ENCODE assay signal across 8 cellular contexts in genomic region chr19:13163609-13164364, GRCh38. TPM values are rescaled to one million over a fixed set of nuclear protein-coding genes. Genes with fewer than 3 reads are reported as not detected.
DNase-seq lines count a peak whose midpoint lies in the region; ATAC-seq and TF ChIP-seq lines count a peak whose summit lies in the region.

No MANE protein-coding gene starts in this region.

- 8% methylated on average over 20 of the region's 20 CpGs for WGBS in right cardiac atrium
- WGBS in psoas muscle, 3 donors: 10 to 27% (median 16%) methylated on average over 19 to 20 of the region's 20 CpGs

- H3K27ac ChIP-seq in BLaER1 treated with 17β-estradiol and CSF1 and Interleukin-3, amounts not matched to agents 10 nM and 100 nM: peak overlapping the region; percentile 90 to 100 (median 97)
- H3K27ac ChIP-seq in ascending aorta: peak overlapping the region; percentile 95 to 96
- peak overlapping the region; percentile 94 for H3K27ac ChIP-seq in right cardiac atrium (ENCODE audit: low read length)
- H3K27ac ChIP-seq in psoas muscle: peak overlapping the region; percentile 81

- H4K20me1 ChIP-seq in BLaER1 treated with 17β-estradiol and CSF1 and Interleukin-3, amounts not matched to agents 10 nM and 100 nM: no peaks in the 10 kb centered on the region

- peak overlapping the region; percentile 88 to 99 (median 97) for H3K4me2 ChIP-seq in BLaER1 treated with 17β-estradiol and CSF1 and Interleukin-3, amounts not matched to agents 10 nM and 100 nM

- H3K9me3 ChIP-seq in BLaER1 treated with 17β-estradiol and CSF1 and Interleukin-3, amounts not matched to agents 10 nM and 100 nM (replicated peaks in 1 of 11): no peaks in the 10 kb centered on the region
- H3K9me3 ChIP-seq in ascending aorta: no peaks in the 10 kb centered on the region
- no peaks in the 10 kb centered on the region for H3K9me3 ChIP-seq in right cardiac atrium (ENCODE audit: control insufficient read depth, low read length)
- H3K9me3 ChIP-seq in psoas muscle: no peaks in the 10 kb centered on the region

- H3K27me3 ChIP-seq in BLaER1 treated with 17β-estradiol and CSF1 and Interleukin-3, amounts not matched to agents 10 nM and 100 nM: no peaks in the 10 kb centered on the region
- no peaks in the 10 kb centered on the region for H3K27me3 ChIP-seq in ascending aorta
- no peaks in the 10 kb centered on the region for H3K27me3 ChIP-seq in right cardiac atrium (ENCODE audit: control insufficient read depth, insufficient read depth)
- H3K27me3 ChIP-seq in psoas muscle (ENCODE audit: insufficient read depth in 3 of 3, low read length in 2 of 3): no peaks in the 10 kb centered on the region

- H3K36me3 ChIP-seq in BLaER1 treated with 17β-estradiol and CSF1 and Interleukin-3, amounts not matched to agents 10 nM and 100 nM: no peaks in the 10 kb centered on the region
- H3K36me3 ChIP-seq in ascending aorta (no peaks in the 10 kb centered on the region), psoas muscle (ENCODE audit: insufficient read depth in 1 of 2, low read depth in 1 of 2) (no peaks in the 10 kb centered on the region)

- DNase-seq in SK-MEL-5 (ENCODE audit: low read depth, low spot score) (peak; percentile 83), ascending aorta (ENCODE audit: low spot score in 2 of 2) (peak; percentile 55 to 93), right cardiac atrium (peak; percentile 85 to 91 (median 88)), psoas muscle (peak; percentile 73 to 78)

- peak overlapping the region; percentile 41 to 69 (median 56); a peak in 19 of 20 replicates for H3K4me3 ChIP-seq in BLaER1 treated with 17β-estradiol and CSF1 and Interleukin-3, amounts not matched to agents 10 nM and 100 nM
- peak overlapping the region; percentile 49 to 58 for H3K4me3 ChIP-seq in ascending aorta
- peak overlapping the region; percentile 16 for H3K4me3 ChIP-seq in right cardiac atrium (ENCODE audit: low read length)
- H3K4me3 ChIP-seq in psoas muscle: peak overlapping the region; percentile 61

- peaks cover 90 to 98% (median 96%) of the 10 kb centered on the region in 10 experiments for H3K4me1 ChIP-seq in BLaER1 treated with 17β-estradiol and CSF1 and Interleukin-3, amounts not matched to agents 10 nM and 100 nM
- H3K4me1 ChIP-seq in ascending aorta (peaks cover 11 to 44% of the 10 kb centered on the region in 2 donors), right cardiac atrium (ENCODE audit: control insufficient read depth, insufficient read depth, low read length) (peaks cover 11% of the 10 kb centered on the region), psoas muscle (peaks cover 23% of the 10 kb centered on the region)

- TF ChIP-seq CTCF in ascending aorta (IDR thresholded peaks at IDR 0.05): no peak
- no peak for TF ChIP-seq CTCF in psoas muscle (IDR thresholded peaks at IDR 0.05)

- in situ Hi-C loops in SK-MEL-5 (cut with HindIII; ENCODE audit: low pct_unique_long_range_greater_than_20kb, low sequenced_read_pairs): no loop called here

- peak overlapping the region; percentile 84 to 95 (median 87) for H3K9ac ChIP-seq in BLaER1 treated with 17β-estradiol and CSF1 and Interleukin-3, amounts not matched to agents 10 nM and 100 nM

- intact Hi-C loops in ascending aorta (cut with DNase I): loop anchor here (5.0 kb wide), 1 partner anchor 569 kb away; no protein-coding TSS in a partner anchor
- intact Hi-C loops in right cardiac atrium (cut with DNase I): loop anchor here in 1 of 4 donors (5.0 kb wide), 1 partner anchor 61 kb away; the partner anchor contains the start of gene LYL1
- intact Hi-C loops in psoas muscle (cut with DNase I): loop anchor here in 1 of 2 donors (5.0 kb wide), 1 partner anchor 99 kb away; no protein-coding TSS in a partner anchor

- ATAC-seq in HG03354 (IDR thresholded peaks at IDR 0.05; ENCODE audit: poor library complexity, severe bottlenecking, unreplicated experiment) (peak; percentile 4), right cardiac atrium (peak; percentile 54 to 57), psoas muscle (peak; percentile 15 to 40 (median 34)), HG03135 (IDR thresholded peaks at IDR 0.05; ENCODE audit: unreplicated experiment) (no peak), GM21423 (IDR thresholded peaks at IDR 0.05; ENCODE audit: unreplicated experiment) (no peak)

RNA-seq across cellular contexts. Expression of gene IER2, which starts 13.6 kb away (rescaled TPM):
- 7.8 and 8.5 TPM in 2 replicates for total RNA-seq in SK-MEL-5 (2014; rRNA removed; shearing (Covaris generic))
- 103 TPM in 2 replicates for polyA plus RNA-seq in SK-MEL-5 (2015; cell fraction: cytosol; rRNA removed)
- polyA plus RNA-seq in SK-MEL-5 (2015; cell fraction: nucleus; rRNA removed): 74.0 and 74.1 TPM in 2 replicates
- 907 TPM for total RNA-seq in ascending aorta
- 10 to 100 TPM; 22.2 to 53.5 (median 29.2) TPM for total RNA-seq in right cardiac atrium
- 62.9 TPM for polyA plus RNA-seq in right cardiac atrium
- total RNA-seq in psoas muscle: 10 to 100 TPM; 16.8 to 31.2 (median 29.9) TPM
- polyA plus RNA-seq in psoas muscle: 10 to 100 TPM; 12.9 to 62.7 (median 18.2) TPM

RNA-seq across cellular contexts. Expression of gene STX10, which starts 13.6 kb away (rescaled TPM):
- total RNA-seq in SK-MEL-5 (2014; rRNA removed; shearing (Covaris generic)): 22.0 and 26.1 TPM in 2 replicates
- polyA plus RNA-seq in SK-MEL-5 (2015; cell fraction: cytosol; rRNA removed): 33.8 and 39.2 TPM in 2 replicates
- polyA plus RNA-seq in SK-MEL-5 (2015; cell fraction: nucleus; rRNA removed): 196 and 223 TPM in 2 replicates
- total RNA-seq in ascending aorta (31.6 TPM), right cardiac atrium (10 to 100 TPM; 30.8 to 39.8 (median 37.2) TPM), psoas muscle (10 to 100 TPM; 18.5 to 20.4 (median 19.3) TPM)
- polyA plus RNA-seq in right cardiac atrium (47.7 TPM), psoas muscle (10 to 100 TPM; 34.5 to 63.3 (median 43.6) TPM)

RNA-seq across cellular contexts. Expression of gene NACC1, which starts 45.7 kb away (rescaled TPM):
- 38.9 and 44.2 TPM in 2 replicates for total RNA-seq in SK-MEL-5 (2014; rRNA removed; shearing (Covaris generic))
- 80.6 and 131 TPM in 2 replicates for polyA plus RNA-seq in SK-MEL-5 (2015; cell fraction: cytosol; rRNA removed)
- polyA plus RNA-seq in SK-MEL-5 (2015; cell fraction: nucleus; rRNA removed): 20.1 and 24.8 TPM in 2 replicates
- total RNA-seq in ascending aorta (35.5 TPM), right cardiac atrium (10 to 100 TPM; 27.6 to 44.2 (median 40.2) TPM), psoas muscle (10 to 100 TPM; 32.1 to 48.9 (median 37.9) TPM)
- polyA plus RNA-seq in right cardiac atrium (40.2 TPM), psoas muscle (10 to 100 TPM; 11.9 to 63.4 (median 45.8) TPM)

RNA-seq across cellular contexts. Expression of gene TRMT1, which starts 47.2 kb away (rescaled TPM):
- 32.9 and 36.8 TPM in 2 replicates for total RNA-seq in SK-MEL-5 (2014; rRNA removed; shearing (Covaris generic))
- 44.7 and 45.1 TPM in 2 replicates for polyA plus RNA-seq in SK-MEL-5 (2015; cell fraction: cytosol; rRNA removed)
- 503 and 597 TPM in 2 replicates for polyA plus RNA-seq in SK-MEL-5 (2015; cell fraction: nucleus; rRNA removed)
- total RNA-seq in ascending aorta: 17.3 TPM
- total RNA-seq in right cardiac atrium: 10 to 100 TPM; 14.8 to 22.2 (median 17.5) TPM
- polyA plus RNA-seq in right cardiac atrium: 19.9 TPM
- total RNA-seq in psoas muscle: 10 to 100 TPM; 31.6 to 45.3 (median 35.1) TPM
- 10 to 100 TPM; 42.3 to 87.1 (median 45.4) TPM for polyA plus RNA-seq in psoas muscle

Comparison
In these comparisons a context has a peak if more than half of its experiments do, and no peak if none do; other contexts are left out.
1. ATAC-seq: peak in HG03354 (single experiment), right cardiac atrium (2 of 2) and psoas muscle (4 of 4); none in HG03135 (single experiment) and GM21423 (single experiment).
2. RNA of gene IER2, which starts 13.6 kb away (total RNA-seq): 907 TPM in ascending aorta (single experiment); 22.2 to 53.5 TPM in right cardiac atrium, 16.8 to 31.2 TPM in psoas muscle and 7.8 to 8.5 TPM in SK-MEL-5; every median in the first group is over 10 times any median in the second.
3. Peak in every context shown above with its lines, with median percentiles within 50 percentile points of each other: H3K27ac ChIP-seq, H3K4me3 ChIP-seq and DNase-seq.